ENCODE assay signal across 31 cellular contexts in genomic region chr7:115133248-115133647, GRCh38.
"Had no signal": no experiment of that assay in that cellular context is flagged by ENCODE, and none has a peak within 500 bp of the region (broad histone marks: within the 10 kb centered on the region; RNA-seq: fewer than 3 reads in every experiment).

No MANE protein-coding gene starts in this region.

- H3K27me3 Mint-ChIP-seq: activated CD4-positive, alpha-beta T cell treated with anti-CD3 and anti-CD28 coated beads for 36 hours; activated CD8-positive, alpha-beta memory T cell treated with anti-CD3 and anti-CD28 coated beads, Interleukin-2, amount 10 ng/mL, durations not matched to agents 7 days and 5 days; activated naive CD8-positive, alpha-beta T cell; naive B cell had no signal

- H3K9me3 ChIP-seq: body of pancreas, colonic mucosa, esophagus squamous epithelium, gastrocnemius medialis, pancreas, prostate gland, suprapubic skin, tibial artery, upper lobe of right lung had no signal

- H3K4me3 Mint-ChIP-seq: activated CD4-positive, alpha-beta T cell treated with anti-CD3 and anti-CD28 coated beads for 36 hours; activated CD8-positive, alpha-beta memory T cell treated with anti-CD3 and anti-CD28 coated beads, Interleukin-2, amount 10 ng/mL, durations not matched to agents 7 days and 5 days; activated CD8-positive, alpha-beta T cell treated with anti-CD3 and anti-CD28 coated beads, Interleukin-2, amount 10 ng/mL, durations not matched to agents 7 days and 5 days; activated naive CD8-positive, alpha-beta T cell; activated T-cell treated with anti-CD3 and anti-CD28 coated beads, Interleukin-2, amount 50 U/mL, for 72 hours; naive B cell; neural crest cell; T-helper 2 cell treated with Interferon-gamma antibody and Interleukin-4, amounts not matched to agents 5 μg/mL and 100 μg/mL, for 36 hours had no signal

- H3K27ac Mint-ChIP-seq: activated CD4-positive, alpha-beta T cell treated with anti-CD3 and anti-CD28 coated beads for 36 hours; activated CD8-positive, alpha-beta memory T cell treated with anti-CD3 and anti-CD28 coated beads, Interleukin-2, amount 10 ng/mL, durations not matched to agents 7 days and 5 days; activated CD8-positive, alpha-beta T cell treated with anti-CD3 and anti-CD28 coated beads, Interleukin-2, amount 10 ng/mL, durations not matched to agents 7 days and 5 days; activated naive CD8-positive, alpha-beta T cell; activated T-cell treated with anti-CD3 and anti-CD28 coated beads, Interleukin-2, amount 50 U/mL, for 72 hours; T-helper 2 cell treated with Interferon-gamma antibody and Interleukin-4, amounts not matched to agents 5 μg/mL and 100 μg/mL, for 36 hours had no signal

- H3K4me3 ChIP-seq: body of pancreas, colonic mucosa, esophagus squamous epithelium, gastrocnemius medialis, hepatocyte, pancreas, prostate gland, suprapubic skin, tibial artery, upper lobe of right lung had no signal

- H3K36me3 Mint-ChIP-seq: activated naive CD8-positive, alpha-beta T cell; naive B cell had no signal

- H3K27ac ChIP-seq: body of pancreas, colonic mucosa, epithelial cell of prostate, esophagus squamous epithelium, gastrocnemius medialis, hepatocyte, pancreas, prostate gland, suprapubic skin, tibial artery, upper lobe of right lung had no signal

- DNase-seq: activated CD4-positive, alpha-beta T cell treated with anti-CD3 and anti-CD28 coated beads for 36 hours; activated CD4-positive, CD25-positive, alpha-beta regulatory T cell; activated CD8-positive, alpha-beta memory T cell treated with anti-CD3 and anti-CD28 coated beads, Interleukin-2, amount 10 ng/mL, durations not matched to agents 7 days and 5 days; activated CD8-positive, alpha-beta T cell treated with anti-CD3 and anti-CD28 coated beads, Interleukin-2, amount 10 ng/mL, durations not matched to agents 7 days and 5 days; activated naive CD4-positive, alpha-beta T cell; activated T-cell treated with anti-CD3 and anti-CD28 coated beads, Interleukin-2, amount 50 U/mL, for 72 hours; anterior cingulate cortex; body of pancreas; colonic mucosa; effector CD8-positive, alpha-beta T cell; esophagus squamous epithelium; gastrocnemius medialis; islet precursor cell; left ventricle myocardium superior; mammary epithelial cell; naive B cell; nucleus accumbens; pancreas; retina; stimulated activated CD4-positive, alpha-beta T cell treated with anti-CD3 and anti-CD28 coated beads, Interleukin-15, amount 100 ng/mL, for 24 hours; stimulated activated CD4-positive, alpha-beta T cell treated with anti-CD3 and anti-CD28 coated beads, Interleukin-2, amount 100 ng/mL, for 24 hours; stimulated activated naive CD4-positive, alpha-beta T cell; tibial artery; upper lobe of right lung had no signal

- H3K4me1 Mint-ChIP-seq: naive B cell, neural crest cell had no signal

- ATAC-seq: activated CD4-positive, alpha-beta T cell treated with anti-CD3 and anti-CD28 coated beads for 36 hours; activated CD8-positive, alpha-beta memory T cell treated with anti-CD3 and anti-CD28 coated beads, Interleukin-2, amount 10 ng/mL, durations not matched to agents 7 days and 5 days; activated CD8-positive, alpha-beta T cell treated with anti-CD3 and anti-CD28 coated beads, Interleukin-2, amount 10 ng/mL, durations not matched to agents 7 days and 5 days; activated T-cell treated with anti-CD3 and anti-CD28 coated beads, Interleukin-2, amount 50 U/mL, for 72 hours; body of pancreas; gastrocnemius medialis; left ventricle myocardium superior; pancreas; upper lobe of right lung had no signal

- H3K9me3 Mint-ChIP-seq: neural crest cell had no signal

- H3K27me3 ChIP-seq: body of pancreas, colonic mucosa, esophagus squamous epithelium, gastrocnemius medialis, hepatocyte, pancreas, suprapubic skin, tibial artery, upper lobe of right lung had no signal

- H3K4me1 ChIP-seq: colonic mucosa, gastrocnemius medialis, prostate gland, tibial artery had no signal
